In genomic region chr18:37667836-37668235, GRCh38 we compare ENCODE assay signal across 18 cellular contexts.
DNase-seq lines count a peak whose midpoint lies in the region; ATAC-seq and TF ChIP-seq lines count a peak whose summit lies in the region.
"Had no signal": no experiment of that assay in that cellular context is flagged by ENCODE, and none has a peak within 500 bp of the region (broad histone marks: within the 10 kb centered on the region; RNA-seq: fewer than 3 reads in every experiment).

No MANE protein-coding gene starts in this region.

- DNase-seq in Ammon's horn (ENCODE audit: low spot score) (peak; percentile 31), globus pallidus (ENCODE audit: low spot score) (peak; percentile 60), medulla oblongata (ENCODE audit: extremely low spot score) (peak; percentile 53), pons (ENCODE audit: low spot score) (peak; percentile 78), H4 (ENCODE audit: low spot score) (no peak), heart left ventricle (no peak)
- no peak for DNase-seq in activated CD4-positive, alpha-beta T cell treated with anti-CD3 and anti-CD28 coated beads, Interleukin-2, amount 50 U/mL, for 1 hour
- DNase-seq: C1 segment of cervical spinal cord; Calu3; CD4-positive, alpha-beta memory T cell; COR-L47; DMS153; DND-41; GM23248; HFFc6 had no signal

- H3K4me3 ChIP-seq in heart left ventricle = no peak overlapping the region
- H3K4me3 ChIP-seq: GM23248, HAP-1 had no signal

- peaks cover 0 to 5% (median 0%) of the 10 kb centered on the region in 12 donors for H3K9me3 ChIP-seq in heart left ventricle
- H3K9me3 ChIP-seq: HAP-1 had no signal

- H3K36me3 ChIP-seq in heart left ventricle = no peaks in the 10 kb centered on the region
- H3K36me3 ChIP-seq: HAP-1 had no signal

- no peak overlapping the region for H3K27ac ChIP-seq in heart left ventricle
- H3K27ac ChIP-seq: 22Rv1, GM23248 had no signal

- no peaks in the 10 kb centered on the region for H3K27me3 ChIP-seq in heart left ventricle

- intact Hi-C loops in heart left ventricle (cut with DNase I) = no loop called here

- ATAC-seq in heart left ventricle = no peak
- no peak for ATAC-seq in HG03280 (IDR thresholded peaks at IDR 0.05; ENCODE audit: unreplicated experiment)

- 75 to 89% (median 79%) methylated on average over 1 of the region's 1 CpG for WGBS in heart left ventricle, 4 donors

- no peaks in the 10 kb centered on the region for H3K4me1 ChIP-seq in heart left ventricle

- TF ChIP-seq POLR2A in heart left ventricle (IDR thresholded peaks at IDR 0.05) = no peak

- no peak for TF ChIP-seq CTCF in heart left ventricle (IDR thresholded peaks at IDR 0.05)

Comparison
In these comparisons a context has a peak if more than half of its experiments do, and no peak if none do; other contexts are left out.
1. DNase-seq: peak in Ammon's horn (single experiment), globus pallidus (single experiment), medulla oblongata (single experiment) and pons (single experiment); none in H4 (single experiment), heart left ventricle (0 of 5) and activated CD4-positive, alpha-beta T cell treated with anti-CD3 and anti-CD28 coated beads, Interleukin-2, amount 50 U/mL, for 1 hour (single experiment).